9 cellular contexts compared by ENCODE assay signal in genomic region chr3:129424185-129424841, GRCh38. TPM values are rescaled to one million over a fixed set of nuclear protein-coding genes. Genes with fewer than 3 reads are reported as not detected.
DNase-seq lines count a peak whose midpoint lies in the region; ATAC-seq lines count a peak whose summit lies in the region.
"Had no signal": no experiment of that assay in that cellular context is flagged by ENCODE, and none has a peak within 500 bp of the region (broad histone marks: within the 10 kb centered on the region; RNA-seq: fewer than 3 reads in every experiment).

No MANE protein-coding gene starts in this region.

- no peaks in the 10 kb centered on the region for H3K9me3 Mint-ChIP-seq in activated T-cell treated with anti-CD3 and anti-CD28 coated beads, Interleukin-2, amount 50 U/mL, for 4 hours
- H3K9me3 Mint-ChIP-seq in stimulated activated memory B cell treated with anti-CD40 and anti-IgM and Interleukin-4, amounts not matched to agents 10 μg/mL and 1 μg/mL and 100 μg/mL, for 72 hours = peaks cover 7% of the 10 kb centered on the region

- no peak overlapping the region for H3K4me3 Mint-ChIP-seq in activated T-cell treated with anti-CD3 and anti-CD28 coated beads, Interleukin-2, amount 50 U/mL, for 4 hours
- H3K4me3 Mint-ChIP-seq in stimulated activated memory B cell treated with anti-CD40 and anti-IgM and Interleukin-4, amounts not matched to agents 10 μg/mL and 1 μg/mL and 100 μg/mL, for 72 hours = no peak overlapping the region

- peaks cover 2% of the 10 kb centered on the region for H3K27me3 Mint-ChIP-seq in activated T-cell treated with anti-CD3 and anti-CD28 coated beads, Interleukin-2, amount 50 U/mL, for 4 hours (ENCODE audit: low read depth)
- H3K27me3 Mint-ChIP-seq in stimulated activated memory B cell treated with anti-CD40 and anti-IgM and Interleukin-4, amounts not matched to agents 10 μg/mL and 1 μg/mL and 100 μg/mL, for 72 hours = no peaks in the 10 kb centered on the region

- ATAC-seq in activated T-cell treated with anti-CD3 and anti-CD28 coated beads, Interleukin-2, amount 50 U/mL, for 4 hours = peak; percentile 14 to 36
- peak; percentile 70 for ATAC-seq in HG03342 (IDR thresholded peaks at IDR 0.05; ENCODE audit: unreplicated experiment)
- ATAC-seq in stimulated activated memory B cell treated with anti-CD40 and anti-IgM and Interleukin-4, amounts not matched to agents 10 μg/mL and 1 μg/mL and 100 μg/mL, for 72 hours = peak; percentile 64

- H3K27ac Mint-ChIP-seq in stimulated activated memory B cell treated with anti-CD40 and anti-IgM and Interleukin-4, amounts not matched to agents 10 μg/mL and 1 μg/mL and 100 μg/mL, for 72 hours = peak overlapping the region; percentile 76

- DNase-seq in activated T-cell treated with anti-CD3 and anti-CD28 coated beads, Interleukin-2, amount 50 U/mL, for 4 hours = no peak
- DNase-seq in activated T-cell treated with anti-CD3 and anti-CD28 coated beads, Interleukin-2, amount 50 U/mL, for 1 hour = no peak
- DNase-seq in UCSD-AML1 (lab: John Stamatoyannopoulos, UW; ENCODE audit: unreplicated experiment) (peak; percentile 31), HCEC 1CT (no peak), OCI-M2 (lab: John Stamatoyannopoulos, UW; ENCODE audit: unreplicated experiment) (no peak), ecto neural progenitor cell (ENCODE audit: low spot score) (no peak)
- DNase-seq: NCI-H1092 treated with DMSO at 0.1 percent for 48 hours had no signal

- peaks cover 4% of the 10 kb centered on the region for H3K36me3 Mint-ChIP-seq in activated T-cell treated with anti-CD3 and anti-CD28 coated beads, Interleukin-2, amount 50 U/mL, for 4 hours (ENCODE audit: insufficient read depth)
- peaks cover 22% of the 10 kb centered on the region for H3K36me3 Mint-ChIP-seq in stimulated activated memory B cell treated with anti-CD40 and anti-IgM and Interleukin-4, amounts not matched to agents 10 μg/mL and 1 μg/mL and 100 μg/mL, for 72 hours

- H3K4me1 Mint-ChIP-seq in activated T-cell treated with anti-CD3 and anti-CD28 coated beads, Interleukin-2, amount 50 U/mL, for 4 hours (ENCODE audit: low read depth) = peaks cover 27% of the 10 kb centered on the region
- peaks cover 34% of the 10 kb centered on the region for H3K4me1 Mint-ChIP-seq in stimulated activated memory B cell treated with anti-CD40 and anti-IgM and Interleukin-4, amounts not matched to agents 10 μg/mL and 1 μg/mL and 100 μg/mL, for 72 hours

RNA-seq across cellular contexts. Expression of gene EFCAB12, which starts 4.1 kb away (rescaled TPM):
- total RNA-seq in activated T-cell treated with anti-CD3 and anti-CD28 coated beads, Interleukin-2, amount 50 U/mL, for 4 hours = under 1 TPM; 0.21 to 0.65 (median 0.33) TPM

RNA-seq across cellular contexts. Expression of gene MBD4, which starts 15.4 kb away (rescaled TPM):
- total RNA-seq in activated T-cell treated with anti-CD3 and anti-CD28 coated beads, Interleukin-2, amount 50 U/mL, for 4 hours = 10 to 100 TPM; 40.4 to 47.0 (median 45.3) TPM

RNA-seq across cellular contexts. Expression of gene IFT122, which starts 15.7 kb away (rescaled TPM):
- 1 to 10 TPM; 8.7 to 9.7 (median 8.9) TPM for total RNA-seq in activated T-cell treated with anti-CD3 and anti-CD28 coated beads, Interleukin-2, amount 50 U/mL, for 4 hours
